Comparison of ENCODE assay signal across 8 cellular contexts in genomic region chr9:3732077-3733038, GRCh38.
DNase-seq lines count a peak whose midpoint lies in the region; ATAC-seq and TF ChIP-seq lines count a peak whose summit lies in the region.

No MANE protein-coding gene starts in this region.

- H3K27me3 ChIP-seq in BE2C = no peaks in the 10 kb centered on the region

- no peaks in the 10 kb centered on the region for H3K9me3 ChIP-seq in BE2C

- no peaks in the 10 kb centered on the region for H3K4me1 ChIP-seq in BE2C

- H3K4me3 ChIP-seq in BE2C (ENCODE audit: low read depth, low read length) = no peak overlapping the region

- TF ChIP-seq CTCF in BE2C (IDR thresholded peaks at IDR 0.05; ENCODE audit: low read depth, low read length) = peak; percentile 66

- no peaks in the 10 kb centered on the region for H3K36me3 ChIP-seq in BE2C

- peak; percentile 20 for DNase-seq in BE2C
- peak; percentile 65 to 89 (median 86) for DNase-seq in NCI-H1417 (lab: John Stamatoyannopoulos, UW)
- peak; percentile 24 for DNase-seq in central memory CD4-positive, alpha-beta T cell
- peak; percentile 89 for DNase-seq in kidney glomerular epithelial cell (lab: John Stamatoyannopoulos, UW)
- peak; percentile 8 for DNase-seq in stimulated activated CD4-positive, alpha-beta T cell treated with anti-CD3 and anti-CD28 coated beads, Interleukin-4, amount 100 ng/mL, for 1 hour

- ATAC-seq in GM18511 (IDR thresholded peaks at IDR 0.05; ENCODE audit: unreplicated experiment) = peak; percentile 85
- peak; percentile 91 for ATAC-seq in HG02938 (IDR thresholded peaks at IDR 0.05; ENCODE audit: unreplicated experiment)
- peak; percentile 100 for ATAC-seq in SK-N-SH treated with all-trans-retinoic acid at 6 μM for 48 hours

TF ChIP-seq in SK-N-SH treated with all-trans-retinoic acid at 6 μM for 48 hours, 23 proteins besides CTCF, POLR2A, EP300 and RAD21:
- TF ChIP-seq GLIS3 (CRISPR knock-in tag; IDR thresholded peaks at IDR 0.05) = no peak
- TF ChIP-seq ZC3H10 (CRISPR knock-in tag; IDR thresholded peaks at IDR 0.05) = no peak
- no peak for TF ChIP-seq SNAI2 (CRISPR knock-in tag; IDR thresholded peaks at IDR 0.05)
- no peak for TF ChIP-seq ARNTL (CRISPR knock-in tag; IDR thresholded peaks at IDR 0.05; ENCODE audit: borderline replicate concordance, low read depth)
- TF ChIP-seq ZNF565 (CRISPR knock-in tag; conservative IDR thresholded peaks at IDR 0.05; ENCODE audit: low read depth) = no peak
- no peak for TF ChIP-seq ZFP3 (CRISPR knock-in tag; IDR thresholded peaks at IDR 0.05)
- no peak for TF ChIP-seq CREB5 (CRISPR knock-in tag; IDR thresholded peaks at IDR 0.05; ENCODE audit: low read depth)
- no peak for TF ChIP-seq ZNF70 (CRISPR knock-in tag; IDR thresholded peaks at IDR 0.05)
- no peak for TF ChIP-seq PPARA (CRISPR knock-in tag; IDR thresholded peaks at IDR 0.05; ENCODE audit: borderline replicate concordance)
- no peak for TF ChIP-seq RARB (CRISPR knock-in tag; IDR thresholded peaks at IDR 0.05)
- no peak for TF ChIP-seq OSR1 (CRISPR knock-in tag; IDR thresholded peaks at IDR 0.05)
- TF ChIP-seq BACH2 (CRISPR knock-in tag; IDR thresholded peaks at IDR 0.05; ENCODE audit: borderline replicate concordance) = no peak
- no peak for TF ChIP-seq POU6F1 (CRISPR knock-in tag; IDR thresholded peaks at IDR 0.05; ENCODE audit: borderline replicate concordance, low read depth)
- TF ChIP-seq ISL1 (CRISPR knock-in tag; IDR thresholded peaks at IDR 0.05) = no peak
- no peak for TF ChIP-seq TCF4 (CRISPR knock-in tag; IDR thresholded peaks at IDR 0.05; ENCODE audit: borderline replicate concordance)
- TF ChIP-seq TOX (CRISPR knock-in tag; IDR thresholded peaks at IDR 0.05; ENCODE audit: borderline replicate concordance) = no peak
- TF ChIP-seq, protein P1, sequence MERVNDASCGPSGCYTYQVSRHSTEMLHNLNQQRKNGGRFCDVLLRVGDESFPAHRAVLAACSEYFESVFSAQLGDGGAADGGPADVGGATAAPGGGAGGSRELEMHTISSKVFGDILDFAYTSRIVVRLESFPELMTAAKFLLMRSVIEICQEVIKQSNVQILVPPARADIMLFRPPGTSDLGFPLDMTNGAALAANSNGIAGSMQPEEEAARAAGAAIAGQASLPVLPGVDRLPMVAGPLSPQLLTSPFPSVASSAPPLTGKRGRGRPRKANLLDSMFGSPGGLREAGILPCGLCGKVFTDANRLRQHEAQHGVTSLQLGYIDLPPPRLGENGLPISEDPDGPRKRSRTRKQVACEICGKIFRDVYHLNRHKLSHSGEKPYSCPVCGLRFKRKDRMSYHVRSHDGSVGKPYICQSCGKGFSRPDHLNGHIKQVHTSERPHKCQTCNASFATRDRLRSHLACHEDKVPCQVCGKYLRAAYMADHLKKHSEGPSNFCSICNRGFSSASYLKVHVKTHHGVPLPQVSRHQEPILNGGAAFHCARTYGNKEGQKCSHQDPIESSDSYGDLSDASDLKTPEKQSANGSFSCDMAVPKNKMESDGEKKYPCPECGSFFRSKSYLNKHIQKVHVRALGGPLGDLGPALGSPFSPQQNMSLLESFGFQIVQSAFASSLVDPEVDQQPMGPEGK (CRISPR knock-in tag; IDR thresholded peaks at IDR 0.05; ENCODE audit: borderline replicate concordance) = no peak
- no peak for TF ChIP-seq ESRRG (CRISPR knock-in tag; IDR thresholded peaks at IDR 0.05)
- TF ChIP-seq ZNF8 (CRISPR knock-in tag; IDR thresholded peaks at IDR 0.05) = no peak
TF ChIP-seq in SK-N-SH treated with all-trans-retinoic acid at 6 μM for 48 hours: peak in this region for 0.

Comparison
In these comparisons a context has a peak if more than half of its experiments do, and no peak if none do; other contexts are left out.
1. DNase-seq: peak in every context shown above with its lines; median percentile 89 in kidney glomerular epithelial cell; 86 in NCI-H1417; 24 in central memory CD4-positive, alpha-beta T cell; 20 in BE2C; 8 in stimulated activated CD4-positive, alpha-beta T cell treated with anti-CD3 and anti-CD28 coated beads, Interleukin-4, amount 100 ng/mL, for 1 hour.